In the genomic region with DNA sequence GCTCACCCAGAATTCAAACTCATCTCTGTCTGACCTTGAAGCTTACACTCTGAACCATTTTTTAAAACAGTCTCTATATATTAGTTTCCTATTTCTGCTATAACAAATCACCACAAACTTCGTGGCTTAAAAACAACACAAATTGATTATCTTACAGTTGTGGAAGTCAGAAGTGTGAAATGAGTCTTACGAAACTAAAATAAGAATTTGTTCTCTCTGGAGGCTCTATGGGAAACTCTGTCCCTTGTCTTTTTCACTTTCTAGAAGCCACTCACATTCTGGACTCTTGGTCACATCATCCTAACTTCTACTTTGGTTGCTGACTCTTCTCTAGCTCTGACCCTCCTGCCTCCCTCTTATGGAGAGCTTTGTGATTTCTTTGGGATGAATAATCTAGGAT, we compare ENCODE assay signal across 23 cellular contexts.
"Had no signal": no experiment of that assay in that cellular context is flagged by ENCODE, and none has a peak within 500 bp of the region (broad histone marks: within the 10 kb centered on the region; RNA-seq: fewer than 3 reads in every experiment).

No MANE protein-coding gene starts in this region.

- H3K27ac ChIP-seq: brain microvascular endothelial cell, cardiac muscle cell, SK-N-MC, VCaP had no signal

- H3K4me3 ChIP-seq: cardiac muscle cell, SK-N-MC had no signal

- H3K36me3 ChIP-seq: brain microvascular endothelial cell, cardiac muscle cell had no signal

- DNase-seq: activated CD4-positive, alpha-beta memory T cell treated with anti-CD3 and anti-CD28 coated beads for 36 hours; activated CD4-positive, alpha-beta T cell treated with anti-CD3 and anti-CD28 coated beads, Interleukin-2, amount 10 ng/mL, durations not matched to agents 7 days and 5 days; activated CD4-positive, CD25-positive, alpha-beta regulatory T cell; activated CD8-positive, alpha-beta memory T cell treated with anti-CD3 and anti-CD28 coated beads for 24 hours; activated effector memory CD4-positive, alpha-beta T cell treated with anti-CD3 and anti-CD28 coated beads, Interleukin-2, amount 50 U/mL, for 16 hours; activated naive CD4-positive, alpha-beta T cell treated with Interleukin-2 at 50 U/mL for 16 hours; activated T-cell treated with anti-CD3 and anti-CD28 coated beads, Interleukin-2, amount 50 U/mL, for 4 hours; amygdala; brain microvascular endothelial cell; MM.1S; NCI-H1105; NCI-H1436; NCI-H1694 treated with DMSO at 0.1 percent for 48 hours; NCI-H2081; NCI-H446; SIG-M5; T-cell; T-helper 2 cell; T1000 had no signal

- H3K27me3 ChIP-seq: brain microvascular endothelial cell, cardiac muscle cell had no signal

- ATAC-seq: activated naive CD4-positive, alpha-beta T cell treated with anti-CD3 and anti-CD28 coated beads, Interleukin-2, amount 50 U/mL, for 72 hours; activated T-cell treated with anti-CD3 and anti-CD28 coated beads, Interleukin-2, amount 50 U/mL, for 4 hours; T-cell had no signal
